ENCODE assay signal across 28 cellular contexts in the genomic region with DNA sequence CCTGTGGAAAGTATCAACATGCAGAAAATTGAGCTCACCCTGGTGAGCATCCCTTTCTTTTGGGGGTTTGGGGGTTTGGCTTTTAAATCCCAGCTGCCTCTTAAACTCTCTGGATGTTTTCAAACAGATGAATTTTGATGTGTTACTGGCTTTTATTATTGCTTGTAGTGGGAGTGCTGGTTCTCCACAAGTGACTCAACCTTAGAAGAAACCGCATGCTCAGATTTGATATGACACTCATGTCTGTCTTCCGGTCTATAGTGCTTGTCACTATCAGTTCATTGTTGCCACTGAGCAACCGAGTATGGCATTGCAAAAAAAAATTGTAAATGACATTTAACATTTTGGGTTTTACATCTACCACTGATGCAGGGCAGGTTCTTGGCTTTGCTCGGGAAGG.
"Had no signal": no experiment of that assay in that cellular context is flagged by ENCODE, and none has a peak within 500 bp of the region (broad histone marks: within the 10 kb centered on the region; RNA-seq: fewer than 3 reads in every experiment).

No MANE protein-coding gene starts in this region.

- H3K9me3 ChIP-seq: left lung, lower lobe of right lung, pancreas, prostate gland, testis, thyroid gland, transverse colon, upper lobe of left lung, vagina had no signal

- ATAC-seq: left colon; left lung; lower lobe of right lung; naive thymus-derived CD8-positive, alpha-beta T cell; pancreas; right cardiac atrium; sciatic nerve; stimulated activated naive B cell treated with anti-CD40 and anti-IgM and Interleukin-4, amounts not matched to agents 10 μg/mL and 1 μg/mL and 100 μg/mL, for 72 hours; stimulated activated naive CD8-positive, alpha-beta T cell treated with anti-CD3 and anti-CD28 coated beads, Interleukin-15, Interleukin-2, amounts not matched to agents 100 U/mL and 50 U/mL, for 24 hours had no signal

- DNase-seq: immature natural killer cell; kidney; left colon; left lung; lower lobe of right lung; mammary epithelial cell; mesenchymal stem cell; naive thymus-derived CD8-positive, alpha-beta T cell; nucleus accumbens; pancreas; posterior cingulate gyrus; retina; right cardiac atrium; stimulated activated CD4-positive, alpha-beta T cell treated with anti-CD3 and anti-CD28 coated beads, Interleukin-12 subunit alpha, Interleukin-12 subunit beta, amount 100 ng/mL, for 4 hours; stimulated activated CD4-positive, alpha-beta T cell treated with anti-CD3 and anti-CD28 coated beads, Interleukin-15, amount 100 ng/mL, for 24 hours; stimulated activated CD4-positive, alpha-beta T cell treated with anti-CD3 and anti-CD28 coated beads, Interleukin-2, amount 100 ng/mL, for 24 hours; stimulated activated CD4-positive, alpha-beta T cell treated with anti-CD3 and anti-CD28 coated beads, Interleukin-4, amount 100 ng/mL, for 1 hour; stimulated activated naive B cell treated with anti-CD40 and anti-IgM and Interleukin-4, amounts not matched to agents 10 μg/mL and 1 μg/mL and 100 μg/mL, for 72 hours; stimulated activated naive CD8-positive, alpha-beta T cell treated with anti-CD3 and anti-CD28 coated beads, Interleukin-15, Interleukin-2, amounts not matched to agents 100 U/mL and 50 U/mL, for 24 hours; stomach; testis; thyroid gland; transverse colon; upper lobe of left lung had no signal

- H3K27ac ChIP-seq: left lung, lower lobe of right lung, pancreas, prostate gland, skin epidermis, stomach, testis, thyroid gland, transverse colon, upper lobe of left lung, vagina had no signal

- H3K4me1 ChIP-seq: left lung, lower lobe of right lung, pancreas, prostate gland, stomach, testis, thyroid gland, transverse colon, upper lobe of left lung, vagina had no signal

- H3K27me3 ChIP-seq: left lung, stomach, testis, thyroid gland, transverse colon, upper lobe of left lung, vagina had no signal

- H3K36me3 ChIP-seq: left lung, lower lobe of right lung, pancreas, prostate gland, stomach, thyroid gland, transverse colon, upper lobe of left lung, vagina had no signal

- H3K4me3 ChIP-seq: left lung, lower lobe of right lung, pancreas, prostate gland, skin epidermis, stomach, testis, thyroid gland, transverse colon, upper lobe of left lung, vagina had no signal
